ENCODE assay signal across 12 cellular contexts in the genomic region with DNA sequence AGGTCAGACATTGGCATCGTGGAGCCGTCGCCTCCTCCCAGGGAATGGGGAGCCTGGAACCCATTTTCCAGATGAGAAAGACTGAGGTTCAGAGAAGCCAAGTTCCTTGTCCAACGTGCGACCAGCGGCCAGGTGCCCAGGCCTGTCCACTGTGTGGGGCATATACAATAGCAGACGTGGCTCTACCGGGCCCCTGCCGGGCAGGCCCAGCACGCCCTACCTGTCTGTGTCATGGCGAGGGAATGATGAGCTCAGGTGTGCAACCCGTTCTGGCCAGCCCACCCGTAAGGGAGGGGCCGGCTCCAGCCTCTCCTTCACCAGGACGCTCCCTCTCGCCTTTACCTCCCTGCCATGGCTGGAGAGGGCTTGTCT. TPM values are rescaled to one million over a fixed set of nuclear protein-coding genes. Genes with fewer than 3 reads are reported as not detected.
A peak's percentile ranks its signal among the peaks of the same experiment; 100 is the strongest.
DNase-seq lines count a peak whose midpoint lies in the region; ATAC-seq and TF ChIP-seq lines count a peak whose summit lies in the region.
"Had no signal": no experiment of that assay in that cellular context is flagged by ENCODE, and none has a peak within 500 bp of the region (broad histone marks: within the 10 kb centered on the region; RNA-seq: fewer than 3 reads in every experiment).

No MANE protein-coding gene starts in this region.

- 17 to 60% methylated on average over 1 to 2 of the region's 16 CpGs for WGBS in gastroesophageal sphincter (ENCODE audit: low coverage in 1 of 2), 2 donors

- TF ChIP-seq EP300 in gastroesophageal sphincter (IDR thresholded peaks at IDR 0.05) = no peak

- POLR2A ChIA-PET in activated CD8-positive, alpha-beta T cell treated with anti-CD3 and anti-CD28 coated beads, Interleukin-2, amount 10 ng/mL, durations not matched to agents 7 days and 5 days (lab: Charles Lee) = interaction anchor here (1.9 kb wide), 1 partner anchor 43 kb away, joined by 5 read pairs; no protein-coding TSS in a partner anchor

- intact Hi-C loops in activated CD4-positive, alpha-beta T cell treated with anti-CD3 and anti-CD28 coated beads, Interleukin-2, amount 10 ng/mL, durations not matched to agents 24 days and 14 days (cut with micrococcal nuclease) = no loop called here

- H3K36me3 ChIP-seq in gastroesophageal sphincter (no peaks in the 10 kb centered on the region), brain microvascular endothelial cell (replicated peaks) (no peaks in the 10 kb centered on the region)

- in situ Hi-C loops in GM13976 (cut with MboI; ENCODE audit: low sequenced_read_pairs, unreplicated experiment) = no loop called here
- in situ Hi-C loops in brain microvascular endothelial cell (cut with HindIII; ENCODE audit: low pct_ligation_motif_present, low sequenced_read_pairs) = no loop called here

- CTCF ChIA-PET in activated CD8-positive, alpha-beta T cell treated with anti-CD3 and anti-CD28 coated beads, Interleukin-2, amount 10 ng/mL, durations not matched to agents 7 days and 5 days (lab: Charles Lee) = interaction anchor here (1.1 to 1.4 kb wide), 3 partner anchors 10 to 174 kb away, joined by 3 to 6 read pairs (median 5); no protein-coding TSS in a partner anchor

- peaks cover 2% of the 10 kb centered on the region for H3K27me3 Mint-ChIP-seq in activated CD4-positive, alpha-beta T cell treated with anti-CD3 and anti-CD28 coated beads, Interleukin-2, amount 10 ng/mL, durations not matched to agents 24 days and 14 days
- H3K27me3 Mint-ChIP-seq in activated CD8-positive, alpha-beta T cell treated with anti-CD3 and anti-CD28 coated beads, Interleukin-2, amount 10 ng/mL, durations not matched to agents 7 days and 5 days (ENCODE audit: low read depth) = no peaks in the 10 kb centered on the region

- H3K27me3 ChIP-seq in gastroesophageal sphincter (no peaks in the 10 kb centered on the region), brain microvascular endothelial cell (replicated peaks) (no peaks in the 10 kb centered on the region)

- H3K4me1 ChIP-seq in gastroesophageal sphincter = peaks cover 0 to 8% (median 0%) of the 10 kb centered on the region in 3 donors

- peaks cover 28% of the 10 kb centered on the region for H3K36me3 Mint-ChIP-seq in activated CD4-positive, alpha-beta T cell treated with anti-CD3 and anti-CD28 coated beads, Interleukin-2, amount 10 ng/mL, durations not matched to agents 24 days and 14 days (ENCODE audit: low read depth)
- peaks cover 19% of the 10 kb centered on the region for H3K36me3 Mint-ChIP-seq in activated CD8-positive, alpha-beta T cell treated with anti-CD3 and anti-CD28 coated beads, Interleukin-2, amount 10 ng/mL, durations not matched to agents 7 days and 5 days (ENCODE audit: low read depth)

- H3K4me3 Mint-ChIP-seq in activated CD4-positive, alpha-beta T cell treated with anti-CD3 and anti-CD28 coated beads, Interleukin-2, amount 10 ng/mL, durations not matched to agents 24 days and 14 days = peak overlapping the region; percentile 87
- peak overlapping the region; percentile 79 for H3K4me3 Mint-ChIP-seq in activated CD8-positive, alpha-beta T cell treated with anti-CD3 and anti-CD28 coated beads, Interleukin-2, amount 10 ng/mL, durations not matched to agents 7 days and 5 days

- H3K27ac ChIP-seq in gastroesophageal sphincter (peak overlapping the region in 3 of 4 donors; percentile 49 to 66 (median 60)), substantia nigra (ENCODE audit: low read depth, low read length, poor library complexity, severe bottlenecking) (peak overlapping the region; percentile 71), brain microvascular endothelial cell (no peak overlapping the region)
- H3K27ac ChIP-seq: A549 had no signal

- peak; percentile 66 for DNase-seq in activated CD4-positive, alpha-beta T cell treated with anti-CD3 and anti-CD28 coated beads, Interleukin-2, amount 10 ng/mL, durations not matched to agents 24 days and 14 days
- no peak for DNase-seq in activated CD4-positive, alpha-beta T cell treated with anti-CD3 and anti-CD28 coated beads, Interleukin-2, amount 50 U/mL, for 48 hours
- no peak for DNase-seq in activated CD8-positive, alpha-beta T cell treated with anti-CD3 and anti-CD28 coated beads, Interleukin-2, amount 10 ng/mL, durations not matched to agents 7 days and 5 days
- DNase-seq in substantia nigra (lab: John Stamatoyannopoulos, UW) (no peak), GM13976 (ENCODE audit: low spot score) (no peak), brain microvascular endothelial cell (no peak)
- DNase-seq: Karpas-422, NCI-H774 had no signal

- TF ChIP-seq POLR2A in gastroesophageal sphincter (IDR thresholded peaks at IDR 0.05) = no peak

- H3K4me1 Mint-ChIP-seq in activated CD4-positive, alpha-beta T cell treated with anti-CD3 and anti-CD28 coated beads, Interleukin-2, amount 10 ng/mL, durations not matched to agents 24 days and 14 days = peaks cover 45% of the 10 kb centered on the region
- H3K4me1 Mint-ChIP-seq in activated CD8-positive, alpha-beta T cell treated with anti-CD3 and anti-CD28 coated beads, Interleukin-2, amount 10 ng/mL, durations not matched to agents 7 days and 5 days (ENCODE audit: low read depth) = peaks cover 55% of the 10 kb centered on the region

- H3K4me3 ChIP-seq in gastroesophageal sphincter (peak overlapping the region in 1 of 2 donors; percentile 43), brain microvascular endothelial cell (ENCODE audit: low read depth, low read length) (no peak overlapping the region)
- H3K4me3 ChIP-seq: A549 had no signal

- peaks cover 0 to 12% (median 0%) of the 10 kb centered on the region in 3 donors for H3K9me3 ChIP-seq in gastroesophageal sphincter
- H3K9me3 ChIP-seq: A549 had no signal

- ATAC-seq in activated CD8-positive, alpha-beta T cell treated with anti-CD3 and anti-CD28 coated beads, Interleukin-2, amount 10 ng/mL, durations not matched to agents 7 days and 5 days = no peak
- ATAC-seq in gastroesophageal sphincter = no peak
- ATAC-seq in HG03159 (IDR thresholded peaks at IDR 0.05; ENCODE audit: unreplicated experiment) = no peak
- ATAC-seq: A549 had no signal

- TF ChIP-seq CTCF in gastroesophageal sphincter (IDR thresholded peaks at IDR 0.05) (no peak), GM13976 (IDR thresholded peaks at IDR 0.05; ENCODE audit: borderline replicate concordance, control extremely low read depth, extremely low read depth, insufficient read depth, missing control alignments) (no peak), brain microvascular endothelial cell (IDR thresholded peaks at IDR 0.05; ENCODE audit: low read depth, low read length, missing control alignments) (no peak)

- H3K9me3 Mint-ChIP-seq in activated CD4-positive, alpha-beta T cell treated with anti-CD3 and anti-CD28 coated beads, Interleukin-2, amount 10 ng/mL, durations not matched to agents 24 days and 14 days = peaks cover 5% of the 10 kb centered on the region
- no peaks in the 10 kb centered on the region for H3K9me3 Mint-ChIP-seq in activated CD8-positive, alpha-beta T cell treated with anti-CD3 and anti-CD28 coated beads, Interleukin-2, amount 10 ng/mL, durations not matched to agents 7 days and 5 days (ENCODE audit: insufficient read depth)

- peak overlapping the region; percentile 72 for H3K27ac Mint-ChIP-seq in activated CD4-positive, alpha-beta T cell treated with anti-CD3 and anti-CD28 coated beads, Interleukin-2, amount 10 ng/mL, durations not matched to agents 24 days and 14 days
- H3K27ac Mint-ChIP-seq in activated CD8-positive, alpha-beta T cell treated with anti-CD3 and anti-CD28 coated beads, Interleukin-2, amount 10 ng/mL, durations not matched to agents 7 days and 5 days = peak overlapping the region; percentile 66

RNA-seq across cellular contexts. Expression of gene GNA15, which starts 0.8 kb away (rescaled TPM):
- 134 and 135 TPM in 2 replicates for total RNA-seq in activated CD4-positive, alpha-beta T cell treated with anti-CD3 and anti-CD28 coated beads, Interleukin-2, amount 10 ng/mL, durations not matched to agents 24 days and 14 days
- 10 to 100 TPM; 23.8 to 24.5 TPM for total RNA-seq in activated CD8-positive, alpha-beta T cell treated with anti-CD3 and anti-CD28 coated beads, Interleukin-2, amount 10 ng/mL, durations not matched to agents 7 days and 5 days
- 1 to 10 TPM; 1.2 to 9.3 (median 5.7) TPM for total RNA-seq in gastroesophageal sphincter
- total RNA-seq: astrocyte had no signal

RNA-seq across cellular contexts. Expression of gene S1PR4, which starts 41.9 kb away (rescaled TPM):
- 41.8 and 43.7 TPM in 2 replicates for total RNA-seq in activated CD4-positive, alpha-beta T cell treated with anti-CD3 and anti-CD28 coated beads, Interleukin-2, amount 10 ng/mL, durations not matched to agents 24 days and 14 days
- 100 to 1,000 TPM; 140 TPM for total RNA-seq in activated CD8-positive, alpha-beta T cell treated with anti-CD3 and anti-CD28 coated beads, Interleukin-2, amount 10 ng/mL, durations not matched to agents 7 days and 5 days
- total RNA-seq in gastroesophageal sphincter = 1 to 10 TPM in 2 of 4 donors, under 1 TPM in 2; 0.20 to 1.9 (median 1.1) TPM
- total RNA-seq: astrocyte had no signal

RNA-seq across cellular contexts. Expression of gene GNA11, which starts 42.5 kb away (rescaled TPM):
- total RNA-seq in activated CD4-positive, alpha-beta T cell treated with anti-CD3 and anti-CD28 coated beads, Interleukin-2, amount 10 ng/mL, durations not matched to agents 24 days and 14 days = 7.4 and 10.1 TPM in 2 replicates
- under 1 TPM; 0.08 to 0.71 TPM for total RNA-seq in activated CD8-positive, alpha-beta T cell treated with anti-CD3 and anti-CD28 coated beads, Interleukin-2, amount 10 ng/mL, durations not matched to agents 7 days and 5 days
- 100 to 1,000 TPM in 1 of 4 donors, 10 to 100 TPM in 3; 68.4 to 154 (median 83.4) TPM for total RNA-seq in gastroesophageal sphincter

RNA-seq across cellular contexts. Expression of gene NCLN, which starts 49.1 kb away (rescaled TPM):
- 114 and 116 TPM in 2 replicates for total RNA-seq in activated CD4-positive, alpha-beta T cell treated with anti-CD3 and anti-CD28 coated beads, Interleukin-2, amount 10 ng/mL, durations not matched to agents 24 days and 14 days
- total RNA-seq in activated CD8-positive, alpha-beta T cell treated with anti-CD3 and anti-CD28 coated beads, Interleukin-2, amount 10 ng/mL, durations not matched to agents 7 days and 5 days = 10 to 100 TPM; 66.3 to 67.3 TPM
- total RNA-seq in gastroesophageal sphincter = 10 to 100 TPM; 18.0 to 42.3 (median 29.2) TPM

Comparison
In these comparisons a context has a peak if more than half of its experiments do, and no peak if none do; other contexts are left out.
1. RNA of gene S1PR4, which starts 41.9 kb away (total RNA-seq): 140 TPM in activated CD8-positive, alpha-beta T cell treated with anti-CD3 and anti-CD28 coated beads, Interleukin-2, amount 10 ng/mL, durations not matched to agents 7 days and 5 days and 41.8 to 43.7 TPM in activated CD4-positive, alpha-beta T cell treated with anti-CD3 and anti-CD28 coated beads, Interleukin-2, amount 10 ng/mL, durations not matched to agents 24 days and 14 days; 0.20 to 1.9 TPM in gastroesophageal sphincter; every median in the first group is over 10 times any median in the second.